Comparison of ENCODE assay signal across 17 cellular contexts in genomic region chr17:32870969-32871368, GRCh38. TPM values are rescaled to one million over a fixed set of nuclear protein-coding genes. Genes with fewer than 3 reads are reported as not detected.
DNase-seq lines count a peak whose midpoint lies in the region; ATAC-seq, FAIRE-seq and TF ChIP-seq lines count a peak whose summit lies in the region.
"Had no signal": no experiment of that assay in that cellular context is flagged by ENCODE, and none has a peak within 500 bp of the region (broad histone marks: within the 10 kb centered on the region; RNA-seq: fewer than 3 reads in every experiment).

No MANE protein-coding gene starts in this region.

- peak overlapping the region; percentile 36 for H3K27ac ChIP-seq in lower lobe of right lung
- peak overlapping the region; percentile 64 to 67 for H3K27ac ChIP-seq in uterus
- H3K27ac ChIP-seq: foreskin keratinocyte had no signal

- H3K4me3 ChIP-seq in cardiac fibroblast (replicated peaks in 1 of 2; ENCODE audit: low read depth in 2 of 2, low read length in 2 of 2) (no peak overlapping the region), lower lobe of right lung (no peak overlapping the region), uterus (no peak overlapping the region)
- H3K4me3 ChIP-seq: lung had no signal

- H3K27me3 ChIP-seq in lower lobe of right lung (ENCODE audit: low read depth): no peaks in the 10 kb centered on the region
- no peaks in the 10 kb centered on the region for H3K27me3 ChIP-seq in uterus
- H3K27me3 ChIP-seq: foreskin keratinocyte had no signal

- DNase-seq in HCEC 1CT (peak; percentile 70), cardiac fibroblast (ENCODE audit: low read depth in 2 of 2) (peak; percentile 10 to 68), lower lobe of right lung (no peak), uterus (no peak), H54 (ENCODE audit: insufficient read length, low spot score) (no peak), left lobe of liver (ENCODE audit: low spot score) (no peak)
- no peak for DNase-seq in activated naive CD4-positive, alpha-beta T cell treated with Interleukin-2 at 50 U/mL for 16 hours
- DNase-seq: activated CD8-positive, alpha-beta T cell treated with anti-CD3 and anti-CD28 coated beads, Interleukin-2, amount 10 ng/mL, durations not matched to agents 7 days and 5 days; CD4-positive, CD25-positive, alpha-beta regulatory T cell; effector CD4-positive, alpha-beta T cell; foreskin keratinocyte; H9; IMR-90; naive thymus-derived CD8-positive, alpha-beta T cell; NCI-H82 had no signal

- no peak for FAIRE-seq in H54 (lab: Jason Lieb, UNC)

- H3K9me3 ChIP-seq in lower lobe of right lung (no peaks in the 10 kb centered on the region), uterus (no peaks in the 10 kb centered on the region)

- TF ChIP-seq CTCF in cardiac fibroblast (IDR thresholded peaks at IDR 0.05; ENCODE audit: low read depth, low read length): no peak
- no peak for TF ChIP-seq CTCF in lower lobe of right lung (IDR thresholded peaks at IDR 0.05)
- TF ChIP-seq CTCF in uterus (IDR thresholded peaks at IDR 0.05): no peak

- TF ChIP-seq POLR2A in uterus (IDR thresholded peaks at IDR 0.05) (no peak), H54 (IDR thresholded peaks at IDR 0.05; ENCODE audit: low read depth, low read length) (no peak)

- H3K4me1 ChIP-seq in lower lobe of right lung: peaks cover 47% of the 10 kb centered on the region
- peaks cover 0 to 9% of the 10 kb centered on the region in 2 donors for H3K4me1 ChIP-seq in uterus

- H3K36me3 ChIP-seq in lower lobe of right lung (no peaks in the 10 kb centered on the region), uterus (no peaks in the 10 kb centered on the region)

- ATAC-seq in lower lobe of right lung (no peak), left lobe of liver (no peak)
- ATAC-seq: activated CD8-positive, alpha-beta T cell treated with anti-CD3 and anti-CD28 coated beads, Interleukin-2, amount 10 ng/mL, durations not matched to agents 7 days and 5 days; foreskin keratinocyte; naive thymus-derived CD8-positive, alpha-beta T cell; Panc1 had no signal

- intact Hi-C loops in lower lobe of right lung (cut with DNase I): loop anchor here (10.0 kb wide), 1 partner anchor 86 kb away; no protein-coding TSS in a partner anchor
- intact Hi-C loops in uterus (cut with DNase I; ENCODE audit: low total_unique reads): no loop called here

RNA-seq across cellular contexts. Expression of gene MYO1D, which starts 6.0 kb away (rescaled TPM):
- total RNA-seq in lower lobe of right lung (58.0 TPM), uterus (10 to 100 TPM; 20.4 to 55.2 (median 30.6) TPM), left lobe of liver (18.4 TPM)

RNA-seq across cellular contexts. Expression of gene TMEM98, which starts 57.0 kb away (rescaled TPM):
- total RNA-seq in lower lobe of right lung (47.9 TPM), uterus (100 to 1,000 TPM in 2 of 4 donors, 10 to 100 TPM in 2; 87.8 to 176 (median 130) TPM), left lobe of liver (15.2 TPM)
- total RNA-seq: activated CD8-positive, alpha-beta T cell treated with anti-CD3 and anti-CD28 coated beads, Interleukin-2, amount 10 ng/mL, durations not matched to agents 7 days and 5 days; CD4-positive, CD25-positive, alpha-beta regulatory T cell; naive thymus-derived CD8-positive, alpha-beta T cell had no signal

Comparison
In these comparisons a context has a peak if more than half of its experiments do, and no peak if none do; other contexts are left out.
1. DNase-seq: peak in HCEC 1CT (single experiment) and cardiac fibroblast (2 of 2); none in lower lobe of right lung (single experiment), uterus (0 of 2), activated naive CD4-positive, alpha-beta T cell treated with Interleukin-2 at 50 U/mL for 16 hours (single experiment), H54 (single experiment) and left lobe of liver (single experiment).